ENCODE assay signal across 14 cellular contexts in genomic region chr9:129341991-129342348, GRCh38.
DNase-seq lines count a peak whose midpoint lies in the region; TF ChIP-seq lines count a peak whose summit lies in the region.
"Had no signal": no experiment of that assay in that cellular context is flagged by ENCODE, and none has a peak within 500 bp of the region (broad histone marks: within the 10 kb centered on the region; RNA-seq: fewer than 3 reads in every experiment).

No MANE protein-coding gene starts in this region.

- H3K9me3 Mint-ChIP-seq in CD14-positive monocyte: peaks cover 0 to 3% (median 0%) of the 10 kb centered on the region in 7 donors
- H3K9me3 Mint-ChIP-seq in endodermal cell: no peaks in the 10 kb centered on the region
- H3K9me3 Mint-ChIP-seq: CD8-positive, alpha-beta T cell; HFFc6 had no signal

- no peak overlapping the region for H2BK5ac ChIP-seq in trophoblast cell (ENCODE audit: low read depth, low read length, poor library complexity)

- H2AFZ ChIP-seq in trophoblast cell (ENCODE audit: insufficient read depth, low read length, poor library complexity): no peak overlapping the region

- no peaks in the 10 kb centered on the region for H3K79me2 ChIP-seq in trophoblast cell (ENCODE audit: control insufficient read depth, insufficient read depth, low read length, poor library complexity)

- H3K23ac ChIP-seq in trophoblast cell (ENCODE audit: low read length): no peak overlapping the region

- no peaks in the 10 kb centered on the region for H3K9me3 ChIP-seq in endodermal cell (ENCODE audit: control insufficient read depth, low read length)
- H3K9me3 ChIP-seq in trophoblast cell (ENCODE audit: insufficient read depth, low read depth, low read length): peaks cover 5% of the 10 kb centered on the region
- H3K9me3 ChIP-seq: BE2C, HAP-1 had no signal

- H3K36me3 Mint-ChIP-seq in CD14-positive monocyte: peaks cover 15% of the 10 kb centered on the region in 2 donors
- H3K36me3 Mint-ChIP-seq in endodermal cell (ENCODE audit: low read depth): no peaks in the 10 kb centered on the region
- H3K36me3 Mint-ChIP-seq: CD8-positive, alpha-beta T cell had no signal

- H3K4me2 ChIP-seq in trophoblast cell (ENCODE audit: low read length): no peak overlapping the region

- H3K4me3 Mint-ChIP-seq in CD14-positive monocyte: no peak overlapping the region
- no peak overlapping the region for H3K4me3 Mint-ChIP-seq in endodermal cell
- H3K4me3 Mint-ChIP-seq: CD8-positive, alpha-beta T cell; HFFc6 had no signal

- peaks cover 28% of the 10 kb centered on the region for H3K79me1 ChIP-seq in trophoblast cell (ENCODE audit: low read length)

- H3K27me3 Mint-ChIP-seq in CD14-positive monocyte (ENCODE audit: low read depth in 3 of 3) (no peaks in the 10 kb centered on the region), endodermal cell (ENCODE audit: insufficient read depth) (no peaks in the 10 kb centered on the region)

- H3K27me3 ChIP-seq in endodermal cell (ENCODE audit: control insufficient read depth, insufficient read depth, low read length, poor library complexity, severe bottlenecking): no peaks in the 10 kb centered on the region
- no peaks in the 10 kb centered on the region for H3K27me3 ChIP-seq in trophoblast cell (ENCODE audit: insufficient read depth, low read length)
- H3K27me3 ChIP-seq: BE2C had no signal

- no peak overlapping the region for H3K14ac ChIP-seq in trophoblast cell (ENCODE audit: low read length)

- H3K4ac ChIP-seq in trophoblast cell (ENCODE audit: low read depth, low read length): no peak overlapping the region

- CTCF ChIA-PET in RWPE1 (lab: Yijun Ruan, JAX): no interaction called here

- no peak overlapping the region for H2BK120ac ChIP-seq in trophoblast cell (ENCODE audit: insufficient read depth, low read length, poor library complexity)

- no peaks in the 10 kb centered on the region for H3K36me3 ChIP-seq in endodermal cell (ENCODE audit: control insufficient read depth, insufficient read depth, low read length)
- H3K36me3 ChIP-seq in trophoblast cell (ENCODE audit: control insufficient read depth in 1 of 2, insufficient read depth in 2 of 2, low read length in 2 of 2): no peaks in the 10 kb centered on the region
- H3K36me3 ChIP-seq: BE2C, HAP-1 had no signal

- H3K4me1 ChIP-seq in endodermal cell (ENCODE audit: control insufficient read depth, insufficient read depth, low read length) (no peaks in the 10 kb centered on the region), trophoblast cell (ENCODE audit: control insufficient read depth in 1 of 2, insufficient read depth in 2 of 2, low read length in 2 of 2) (peaks cover 18 to 32% of the 10 kb centered on the region in 2 experiments)
- H3K4me1 ChIP-seq: BE2C, HAP-1 had no signal

- no peak overlapping the region for H4K8ac ChIP-seq in trophoblast cell (ENCODE audit: low read depth, low read length)

- peak overlapping the region; percentile 65 for H4K91ac ChIP-seq in trophoblast cell (ENCODE audit: low read depth, low read length)

- H3K4me1 Mint-ChIP-seq in CD14-positive monocyte: peaks cover 62% of the 10 kb centered on the region
- peaks cover 3% of the 10 kb centered on the region for H3K4me1 Mint-ChIP-seq in endodermal cell

- no peak overlapping the region for H3K4me3 ChIP-seq in endodermal cell (ENCODE audit: low read length)
- no peak overlapping the region for H3K4me3 ChIP-seq in trophoblast cell (ENCODE audit: low read depth, low read length)
- H3K4me3 ChIP-seq in foreskin fibroblast (ENCODE audit: low read depth in 1 of 2, low read length in 2 of 2): no peak overlapping the region
- H3K4me3 ChIP-seq: HAP-1 had no signal

- no peak overlapping the region for H2BK12ac ChIP-seq in trophoblast cell (ENCODE audit: low read length)

- POLR2A ChIA-PET in RWPE1 (lab: Yijun Ruan, JAX; ENCODE audit: low non-redundant PET): interaction anchor here (0.7 kb wide), 1 partner anchor 297 kb away, joined by 3 read pairs; no protein-coding TSS in a partner anchor

- no peak for TF ChIP-seq CTCF in CD14-positive monocyte (IDR thresholded peaks at IDR 0.05)
- TF ChIP-seq CTCF in RWPE1 (conservative IDR thresholded peaks at IDR 0.05; ENCODE audit: low read depth): no peak
- no peak for TF ChIP-seq CTCF in endodermal cell (conservative IDR thresholded peaks at IDR 0.05)
- TF ChIP-seq CTCF in foreskin fibroblast (IDR thresholded peaks at IDR 0.05; ENCODE audit: low read depth, low read length): no peak

- H3K27ac ChIP-seq in RWPE1: peak overlapping the region; percentile 46
- no peak overlapping the region for H3K27ac ChIP-seq in endodermal cell (ENCODE audit: low read depth, low read length)
- no peak overlapping the region for H3K27ac ChIP-seq in trophoblast cell (ENCODE audit: low read depth, low read length)
- H3K27ac ChIP-seq: C4-2B had no signal

- H2AK5ac ChIP-seq in trophoblast cell (ENCODE audit: low read length): peak overlapping the region; percentile 3

- no peak overlapping the region for H3K18ac ChIP-seq in trophoblast cell (ENCODE audit: low read length)

- intact Hi-C loops in CD14-positive monocyte (cut with micrococcal nuclease): loop anchor here in 1 of 2 donors (10.0 kb wide), 1 partner anchor 433 kb away; no protein-coding TSS in a partner anchor
- intact Hi-C loops in posterior vena cava (cut with DNase I): loop anchor here in 1 of 2 donors (2.0 kb wide), 1 partner anchor 27 kb away; no protein-coding TSS in a partner anchor

- peak overlapping the region in 5 of 7 donors; percentile 45 to 97 (median 79) for H3K27ac Mint-ChIP-seq in CD14-positive monocyte
- H3K27ac Mint-ChIP-seq in endodermal cell: peak overlapping the region; percentile 9
- H3K27ac Mint-ChIP-seq: CD8-positive, alpha-beta T cell; HFFc6 had no signal

- no peak overlapping the region for H4K12ac ChIP-seq in trophoblast cell (ENCODE audit: low read depth, low read length)

- DNase-seq in CD14-positive monocyte (ENCODE audit: low spot score) (no peak), RWPE1 (ENCODE audit: low spot score) (no peak), endodermal cell (no peak), trophoblast cell (no peak), posterior vena cava (ENCODE audit: low spot score) (no peak), foreskin fibroblast (no peak)
- no peak for DNase-seq in activated CD4-positive, alpha-beta T cell treated with anti-CD3 and anti-CD28 coated beads, Interleukin-2, amount 50 U/mL, for 1 hour
- DNase-seq: BE2C; CD8-positive, alpha-beta T cell; COR-L47; HFFc6; KG1 had no signal

- WGBS in endodermal cell (ENCODE audit: insufficient coverage in 1 of 2, insufficient read length in 1 of 2), 2 experiments: 93 to 97% methylated on average over 3 to 7 of the region's 7 CpGs
- WGBS in trophoblast cell (ENCODE audit: extremely low coverage, insufficient coverage, insufficient read length): no CpG with 5 or more reads among the region's 7 CpGs

- H3K9ac ChIP-seq in endodermal cell (ENCODE audit: extremely low read depth, low read length, poor library complexity, severe bottlenecking) (no peak overlapping the region), trophoblast cell (ENCODE audit: low read length) (no peak overlapping the region)
